Comparison of ENCODE assay signal across 1 cellular context in genomic region chr10:29163746-29164145, GRCh38.
TF ChIP-seq lines count a peak whose summit lies in the region.

No MANE protein-coding gene starts in this region.

TF ChIP-seq in H1, 55 proteins besides CTCF, POLR2A, EP300 and RAD21 (continued from another document):
- TF ChIP-seq CBX5 (IDR thresholded peaks at IDR 0.05; ENCODE audit: low read depth, low read length) (no peak), CBX8 (IDR thresholded peaks at IDR 0.05; ENCODE audit: borderline replicate concordance, low read depth, low read length) (no peak), CHD1 (IDR thresholded peaks at IDR 0.05; ENCODE audit: low read depth, low read length) (no peak), POU5F1 (IDR thresholded peaks at IDR 0.05; ENCODE audit: low read depth, low read length) (no peak), RFX5 (IDR thresholded peaks at IDR 0.05; ENCODE audit: borderline replicate concordance, low read depth, low read length) (no peak), RNF2 (IDR thresholded peaks at IDR 0.05; ENCODE audit: borderline replicate concordance, low read depth, low read length, missing control alignments, poor library complexity, severe bottlenecking) (no peak), KDM5A (IDR thresholded peaks at IDR 0.05; ENCODE audit: low read length) (no peak), JUN (IDR thresholded peaks at IDR 0.05; ENCODE audit: low read depth, low read length) (no peak), BCL11A (IDR thresholded peaks at IDR 0.05; ENCODE audit: low read depth in 2 of 2, low read length in 2 of 2) (no peak)
TF ChIP-seq in H1: peak in this region for 0.
